Comparison of ENCODE assay signal across 18 cellular contexts in the genomic region with DNA sequence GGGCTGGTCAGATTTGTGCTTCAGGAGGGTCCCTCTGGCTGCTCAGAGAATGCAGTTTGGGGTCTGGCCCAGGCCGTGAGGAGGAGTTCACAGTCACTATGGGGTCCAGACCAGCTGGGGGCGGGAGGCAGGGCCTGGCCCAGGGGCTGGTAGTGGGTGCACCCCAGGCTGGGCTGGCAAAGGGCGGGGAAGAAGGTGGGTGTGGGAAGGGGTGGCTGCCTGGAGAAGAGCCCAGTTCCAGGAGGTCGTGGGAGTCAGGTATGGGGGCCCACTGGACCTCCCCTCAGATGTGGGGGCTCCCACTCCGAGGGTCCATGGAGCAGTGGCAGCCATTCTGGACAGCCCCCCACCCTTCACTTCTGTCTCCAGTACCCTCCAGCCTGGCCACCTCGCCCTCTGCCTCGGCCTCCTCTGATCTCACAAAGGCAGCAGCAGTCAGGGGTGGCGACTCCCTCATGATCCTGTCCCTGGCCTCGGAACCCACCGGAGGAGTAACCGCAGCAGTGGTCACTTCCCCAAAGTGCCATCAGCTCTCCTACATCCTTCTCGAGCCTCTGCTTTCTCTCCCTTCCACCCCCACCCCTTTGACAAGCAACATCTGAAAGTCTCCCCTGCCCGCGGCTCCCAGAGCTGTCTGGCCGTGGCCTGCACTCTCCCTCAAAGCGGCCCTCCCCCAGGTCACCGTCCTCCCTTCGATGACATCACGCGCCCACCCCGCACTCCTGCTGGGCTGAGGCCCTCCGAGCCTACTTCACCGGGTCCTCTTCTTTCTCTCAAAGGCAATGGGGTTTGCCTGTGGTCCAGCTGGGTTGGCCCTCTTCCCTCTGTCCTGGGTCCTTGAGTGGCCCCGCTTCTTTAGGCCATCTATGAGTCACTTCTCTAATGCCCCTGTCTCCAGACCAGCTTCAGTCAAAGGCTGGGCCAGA. TPM values are rescaled to one million over a fixed set of nuclear protein-coding genes. Genes with fewer than 3 reads are reported as not detected.
DNase-seq lines count a peak whose midpoint lies in the region; ATAC-seq, FAIRE-seq and TF ChIP-seq lines count a peak whose summit lies in the region.
"Had no signal": no experiment of that assay in that cellular context is flagged by ENCODE, and none has a peak within 500 bp of the region (broad histone marks: within the 10 kb centered on the region; RNA-seq: fewer than 3 reads in every experiment).

No MANE protein-coding gene starts in this region.

- no peak overlapping the region for H3K4me2 ChIP-seq in astrocyte (ENCODE audit: low read length)

- DNase-seq in left cardiac atrium, result peak; percentile 23
- no peak for DNase-seq in right atrium auricular region (ENCODE audit: low spot score)
- no peak for DNase-seq in astrocyte (ENCODE audit: low read depth)
- no peak for DNase-seq in nephron progenitor cell
- peak; percentile 52 to 73 for DNase-seq in aorta
- DNase-seq: activated CD4-positive, alpha-beta memory T cell treated with anti-CD3 and anti-CD28 coated beads, Interleukin-2, amount 10 ng/mL, durations not matched to agents 7 days and 5 days; Calu3; cortex of kidney; GOT3; naive B cell; NCI-H187; NCI-H526 had no signal

- no peaks in the 10 kb centered on the region for H3K27me3 Mint-ChIP-seq in astrocyte (ENCODE audit: low read depth, unreplicated experiment)
- H3K27me3 Mint-ChIP-seq in nephron progenitor cell (ENCODE audit: low read depth, poor library complexity), result peaks cover 3% of the 10 kb centered on the region

- H3K9me3 Mint-ChIP-seq in astrocyte (ENCODE audit: unreplicated experiment), result no peaks in the 10 kb centered on the region
- H3K9me3 Mint-ChIP-seq in nephron progenitor cell, result peaks cover 32% of the 10 kb centered on the region
- H3K9me3 Mint-ChIP-seq: activated CD4-positive, alpha-beta memory T cell treated with anti-CD3 and anti-CD28 coated beads, Interleukin-2, amount 10 ng/mL, durations not matched to agents 7 days and 5 days; stimulated activated naive CD8-positive, alpha-beta T cell treated with anti-CD3 and anti-CD28 coated beads, Interleukin-15, Interleukin-2, amounts not matched to agents 100 ng/mL and 50 ng/mL, for 24 hours had no signal

- 76 to 81% methylated on average over 24 of the region's 24 CpGs for WGBS in aorta, 2 donors

- peaks cover 10% of the 10 kb centered on the region for H4K20me1 ChIP-seq in astrocyte (ENCODE audit: insufficient read depth, low read length)

- no peak for FAIRE-seq in astrocyte (lab: Jason Lieb, UNC)
- FAIRE-seq: GM18507 had no signal

- no peak overlapping the region for H3K9ac ChIP-seq in astrocyte (ENCODE audit: low read length)

- H3K4me3 ChIP-seq in right atrium auricular region (no peak overlapping the region), astrocyte (ENCODE audit: insufficient read depth, low read depth, low read length) (no peak overlapping the region), aorta (ENCODE audit: low read length in 2 of 2) (no peak overlapping the region)
- H3K4me3 ChIP-seq: left lung had no signal

- H3K27ac ChIP-seq in right atrium auricular region (no peak overlapping the region), astrocyte (ENCODE audit: low read depth, low read length) (no peak overlapping the region), aorta (ENCODE audit: low read depth in 1 of 2, low read length in 2 of 2) (no peak overlapping the region)
- H3K27ac ChIP-seq: left lung had no signal

- H3K9me3 ChIP-seq in right atrium auricular region (no peaks in the 10 kb centered on the region), astrocyte (ENCODE audit: insufficient read depth, low read depth, low read length) (no peaks in the 10 kb centered on the region), aorta (ENCODE audit: control insufficient read depth, low read length) (no peaks in the 10 kb centered on the region)
- H3K9me3 ChIP-seq: left lung had no signal

- H3K27me3 ChIP-seq in right atrium auricular region (no peaks in the 10 kb centered on the region), astrocyte (ENCODE audit: insufficient read depth, low read length) (no peaks in the 10 kb centered on the region), aorta (ENCODE audit: control insufficient read depth in 1 of 2, insufficient read depth in 2 of 2, low read length in 1 of 2) (peaks cover 0 to 1% of the 10 kb centered on the region in 2 donors)

- ATAC-seq in left cardiac atrium, result no peak
- no peak for ATAC-seq in aorta (ENCODE audit: low FRiP score)
- ATAC-seq in HG02678 (IDR thresholded peaks at IDR 0.05; ENCODE audit: unreplicated experiment), result no peak
- no peak for ATAC-seq in activated CD4-positive, CD25-positive, alpha-beta regulatory T cell treated with anti-CD3 and anti-CD28 coated beads, Interleukin-2, amount 50 U/mL, for 24 hours
- no peak for ATAC-seq in GM21367 (IDR thresholded peaks at IDR 0.05; ENCODE audit: unreplicated experiment)

- intact Hi-C loops in left cardiac atrium (cut with DNase I), result no loop called here
- intact Hi-C loops in aorta (cut with DNase I), result no loop called here

- H3K4me3 Mint-ChIP-seq in astrocyte (ENCODE audit: unreplicated experiment) (peak overlapping the region; percentile 34), nephron progenitor cell (peak overlapping the region; percentile 72)
- H3K4me3 Mint-ChIP-seq: activated CD4-positive, alpha-beta memory T cell treated with anti-CD3 and anti-CD28 coated beads, Interleukin-2, amount 10 ng/mL, durations not matched to agents 7 days and 5 days; stimulated activated naive CD8-positive, alpha-beta T cell treated with anti-CD3 and anti-CD28 coated beads, Interleukin-15, Interleukin-2, amounts not matched to agents 100 ng/mL and 50 ng/mL, for 24 hours had no signal

- H3K4me1 Mint-ChIP-seq in astrocyte (ENCODE audit: low read depth, unreplicated experiment) (peaks cover 2% of the 10 kb centered on the region), nephron progenitor cell (peaks cover 15% of the 10 kb centered on the region)
- H3K4me1 Mint-ChIP-seq: activated CD4-positive, alpha-beta memory T cell treated with anti-CD3 and anti-CD28 coated beads, Interleukin-2, amount 10 ng/mL, durations not matched to agents 7 days and 5 days had no signal

- H3K79me2 ChIP-seq in astrocyte (ENCODE audit: insufficient read depth, low read length), result peaks cover 5% of the 10 kb centered on the region

- no peak overlapping the region for H2AFZ ChIP-seq in astrocyte (ENCODE audit: low read depth, low read length)

- no peak for TF ChIP-seq CTCF in right atrium auricular region (IDR thresholded peaks at IDR 0.05)
- TF ChIP-seq CTCF in astrocyte (IDR thresholded peaks at IDR 0.05; ENCODE audit: insufficient read depth, low read depth, low read length), result no peak
- TF ChIP-seq CTCF in nephron progenitor cell (IDR thresholded peaks at IDR 0.05), result no peak

- H3K36me3 ChIP-seq in right atrium auricular region (no peaks in the 10 kb centered on the region), astrocyte (ENCODE audit: insufficient read depth, low read length) (no peaks in the 10 kb centered on the region), aorta (ENCODE audit: control insufficient read depth in 1 of 2, insufficient read depth in 2 of 2, low read length in 1 of 2) (no peaks in the 10 kb centered on the region)
- H3K36me3 ChIP-seq: left lung had no signal

- H3K4me1 ChIP-seq in right atrium auricular region (peaks cover 0 to 6% of the 10 kb centered on the region in 2 donors), astrocyte (ENCODE audit: insufficient read depth, low read length) (peaks cover 11% of the 10 kb centered on the region), aorta (ENCODE audit: control insufficient read depth in 1 of 2, insufficient read depth in 2 of 2, low read length in 2 of 2) (no peaks in the 10 kb centered on the region)
- H3K4me1 ChIP-seq: left lung had no signal

- H3K27ac Mint-ChIP-seq in astrocyte (ENCODE audit: unreplicated experiment) (peak overlapping the region; percentile 47), nephron progenitor cell (peak overlapping the region; percentile 77)
- H3K27ac Mint-ChIP-seq: activated CD4-positive, alpha-beta memory T cell treated with anti-CD3 and anti-CD28 coated beads, Interleukin-2, amount 10 ng/mL, durations not matched to agents 7 days and 5 days; stimulated activated naive CD8-positive, alpha-beta T cell treated with anti-CD3 and anti-CD28 coated beads, Interleukin-15, Interleukin-2, amounts not matched to agents 100 ng/mL and 50 ng/mL, for 24 hours had no signal

- no peaks in the 10 kb centered on the region for H3K36me3 Mint-ChIP-seq in astrocyte (ENCODE audit: low read depth, unreplicated experiment)
- peaks cover 4% of the 10 kb centered on the region for H3K36me3 Mint-ChIP-seq in nephron progenitor cell (ENCODE audit: low read depth)
- H3K36me3 Mint-ChIP-seq: naive B cell had no signal

RNA-seq across cellular contexts. Expression of gene SLC6A8, which starts 1.7 kb away (rescaled TPM):
- 100 to 1,000 TPM; 107 to 134 TPM for total RNA-seq in left cardiac atrium
- total RNA-seq in right atrium auricular region, result 10 to 100 TPM; 71.3 to 76.6 TPM
- 52.6 and 57.9 TPM in 2 replicates for total RNA-seq in astrocyte
- total RNA-seq in aorta, result 10 to 100 TPM; 16.2 to 26.7 TPM
- polyA plus RNA-seq in aorta, result 10 to 100 TPM; 13.9 to 14.7 TPM

RNA-seq across cellular contexts. Expression of gene PNCK, which starts 12.4 kb away (rescaled TPM):
- total RNA-seq in left cardiac atrium (10 to 100 TPM in 1 of 2 donors, 1 to 10 TPM in 1; 9.7 to 14.6 TPM), right atrium auricular region (10 to 100 TPM in 1 of 2 donors, 1 to 10 TPM in 1; 4.0 to 42.4 TPM), astrocyte (0.65 and 1.1 TPM in 2 replicates), aorta (1 to 10 TPM; 4.3 to 4.9 TPM)
- polyA plus RNA-seq in aorta, result 1 to 10 TPM in 1 of 2 donors, not detected in 1; 3.0 TPM

RNA-seq across cellular contexts. Expression of gene BCAP31, which starts 38.2 kb away (rescaled TPM):
- total RNA-seq in left cardiac atrium, result 100 to 1,000 TPM; 123 to 159 TPM
- 100 to 1,000 TPM in 1 of 2 donors, 10 to 100 TPM in 1; 86.3 to 109 TPM for total RNA-seq in right atrium auricular region
- total RNA-seq in astrocyte, result 219 and 222 TPM in 2 replicates
- total RNA-seq in aorta, result 100 to 1,000 TPM; 118 to 130 TPM
- polyA plus RNA-seq in aorta, result 100 to 1,000 TPM; 101 to 128 TPM

RNA-seq across cellular contexts. Expression of gene ABCD1, which starts 38.6 kb away (rescaled TPM):
- total RNA-seq in left cardiac atrium (10 to 100 TPM; 11.5 to 15.0 TPM), right atrium auricular region (10 to 100 TPM; 15.2 to 18.0 TPM), astrocyte (27.2 and 30.5 TPM in 2 replicates), aorta (10 to 100 TPM; 11.4 to 15.8 TPM)
- 1 to 10 TPM; 8.8 to 9.9 TPM for polyA plus RNA-seq in aorta

RNA-seq across cellular contexts. Expression of gene DUSP9, which starts 39.0 kb away (rescaled TPM):
- not detected for total RNA-seq in left cardiac atrium
- not detected for total RNA-seq in right atrium auricular region
- total RNA-seq in astrocyte, result 0.20 and 0.36 TPM in 2 replicates
- total RNA-seq in aorta, result not detected
- not detected for polyA plus RNA-seq in aorta
- total RNA-seq: activated CD4-positive, alpha-beta memory T cell treated with anti-CD3 and anti-CD28 coated beads, Interleukin-2, amount 10 ng/mL, durations not matched to agents 7 days and 5 days had no signal

Comparison
In these comparisons a context has a peak if more than half of its experiments do, and no peak if none do; other contexts are left out.
1. DNase-seq: peak in left cardiac atrium (single experiment) and aorta (2 of 2); none in right atrium auricular region (single experiment), astrocyte (single experiment) and nephron progenitor cell (single experiment).